29 cellular contexts compared by ENCODE assay signal in the genomic region with DNA sequence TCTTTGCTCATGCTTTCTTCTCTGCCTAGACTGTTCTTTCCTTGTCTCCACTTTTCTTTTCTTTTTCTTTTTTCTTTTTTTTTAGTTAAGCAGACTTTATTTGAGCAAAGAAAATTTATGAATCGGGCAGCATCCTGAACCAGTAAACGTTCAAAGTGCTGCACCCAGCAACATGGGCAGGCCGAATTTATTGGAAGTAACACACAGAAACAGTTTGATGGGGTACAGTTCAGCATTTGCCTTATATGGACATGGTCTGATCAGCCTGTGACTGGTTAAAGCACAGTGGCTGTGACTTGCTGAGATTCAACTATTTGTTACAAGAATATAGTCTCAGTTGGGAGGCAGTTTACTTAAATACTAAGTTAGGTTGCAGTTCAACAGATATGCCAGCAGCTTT. TPM values are rescaled to one million over a fixed set of nuclear protein-coding genes. Genes with fewer than 3 reads are reported as not detected.
DNase-seq lines count a peak whose midpoint lies in the region; ATAC-seq and TF ChIP-seq lines count a peak whose summit lies in the region.
"Had no signal": no experiment of that assay in that cellular context is flagged by ENCODE, and none has a peak within 500 bp of the region (broad histone marks: within the 10 kb centered on the region; RNA-seq: fewer than 3 reads in every experiment).

No MANE protein-coding gene starts in this region.

- H3K9ac ChIP-seq in BLaER1 treated with 17β-estradiol and CSF1 and Interleukin-3, amounts not matched to agents 10 nM and 100 nM: no peak overlapping the region
- no peak overlapping the region for H3K9ac ChIP-seq in mesenchymal stem cell (ENCODE audit: low read length)

- CTCF ChIA-PET in CD8-positive, alpha-beta memory T cell (lab: Charles Lee): interaction anchor here (1.1 kb wide), 1 partner anchor 25 kb away, joined by 4 read pairs; no protein-coding TSS in a partner anchor
- CTCF ChIA-PET in PC-9 (lab: Charles Lee): no interaction called here

- H3K18ac ChIP-seq in mesenchymal stem cell (ENCODE audit: low read depth in 1 of 2, low read length in 2 of 2): no peak overlapping the region

- H2AFZ ChIP-seq in PC-9 (no peak overlapping the region), hepatocyte (no peak overlapping the region), mesenchymal stem cell (ENCODE audit: low read depth, low read length) (no peak overlapping the region)

- H3K9me2 ChIP-seq in PC-9 (ENCODE audit: insufficient read depth): no peaks in the 10 kb centered on the region
- no peaks in the 10 kb centered on the region for H3K9me2 ChIP-seq in hepatocyte (replicated peaks; ENCODE audit: insufficient read depth)

- H3K79me2 ChIP-seq in PC-9 (ENCODE audit: low read depth) (no peaks in the 10 kb centered on the region), hepatocyte (no peaks in the 10 kb centered on the region)

- no peaks in the 10 kb centered on the region for H3K27me3 ChIP-seq in BLaER1 treated with 17β-estradiol and CSF1 and Interleukin-3, amounts not matched to agents 10 nM and 100 nM
- H3K27me3 ChIP-seq in CD8-positive, alpha-beta memory T cell (ENCODE audit: insufficient read depth, low read length, poor library complexity, severe bottlenecking): no peaks in the 10 kb centered on the region
- H3K27me3 ChIP-seq in PC-9 (ENCODE audit: insufficient read depth, low read depth): no peaks in the 10 kb centered on the region
- H3K27me3 ChIP-seq in hepatocyte: no peaks in the 10 kb centered on the region
- H3K27me3 ChIP-seq in mesenchymal stem cell (ENCODE audit: control insufficient read depth in 1 of 2, insufficient read depth in 1 of 2, low read length in 2 of 2): peaks cover 11 to 23% of the 10 kb centered on the region in 2 experiments
- H3K27me3 ChIP-seq: ascending aorta, left lung, ovary, right atrium auricular region had no signal

- H2BK15ac ChIP-seq in mesenchymal stem cell (ENCODE audit: low read depth, poor library complexity, severe bottlenecking): no peak overlapping the region

- TF ChIP-seq CTCF in PC-9 (conservative IDR thresholded peaks at IDR 0.05) (no peak), hepatocyte (IDR thresholded peaks at IDR 0.05; ENCODE audit: poor library complexity) (no peak)

- H3K4me1 ChIP-seq in BLaER1 treated with 17β-estradiol and CSF1 and Interleukin-3, amounts not matched to agents 10 nM and 100 nM: peaks cover 58 to 77% (median 68%) of the 10 kb centered on the region in 10 experiments
- H3K4me1 ChIP-seq in CD8-positive, alpha-beta memory T cell (ENCODE audit: insufficient read depth, low read length): peaks cover 63% of the 10 kb centered on the region
- peaks cover 76% of the 10 kb centered on the region for H3K4me1 ChIP-seq in PC-9 (replicated peaks; ENCODE audit: insufficient read depth)
- H3K4me1 ChIP-seq in hepatocyte (ENCODE audit: insufficient read depth): peaks cover 33% of the 10 kb centered on the region
- peaks cover 4% of the 10 kb centered on the region for H3K4me1 ChIP-seq in mesenchymal stem cell (ENCODE audit: control insufficient read depth, insufficient read depth, low read depth, low read length)
- H3K4me1 ChIP-seq: ascending aorta had no signal

- H3K4me3 ChIP-seq in BLaER1 treated with 17β-estradiol and CSF1 and Interleukin-3, amounts not matched to agents 10 nM and 100 nM: no peak overlapping the region
- no peak overlapping the region for H3K4me3 ChIP-seq in CD8-positive, alpha-beta memory T cell (ENCODE audit: low read length)
- H3K4me3 ChIP-seq in PC-9 (no peak overlapping the region), hepatocyte (no peak overlapping the region), mesenchymal stem cell (ENCODE audit: insufficient read depth in 1 of 2, low read depth in 1 of 2, low read length in 2 of 2) (no peak overlapping the region)
- H3K4me3 ChIP-seq: ascending aorta, gastroesophageal sphincter, left lung, ovary, right atrium auricular region, thoracic aorta had no signal

- no peaks in the 10 kb centered on the region for H3K9me3 Mint-ChIP-seq in CD8-positive, alpha-beta memory T cell
- H3K9me3 Mint-ChIP-seq: activated naive CD4-positive, alpha-beta T cell treated with anti-CD3 and anti-CD28 coated beads for 36 hours; nephron had no signal

- H3K27ac ChIP-seq in BLaER1 treated with 17β-estradiol and CSF1 and Interleukin-3, amounts not matched to agents 10 nM and 100 nM: peak overlapping the region in 1 of 11 experiments; percentile 87; a peak in 1 of 22 replicates
- no peak overlapping the region for H3K27ac ChIP-seq in CD8-positive, alpha-beta memory T cell (ENCODE audit: low read depth, low read length)
- 0 out of 2 replicates have a peak overlapping the region, but pooled peaks have one; percentile 78 for H3K27ac ChIP-seq in PC-9
- peak overlapping the region; percentile 75 for H3K27ac ChIP-seq in hepatocyte
- no peak overlapping the region for H3K27ac ChIP-seq in mesenchymal stem cell (ENCODE audit: low read length, poor library complexity, severe bottlenecking)
- H3K27ac ChIP-seq: ascending aorta, gastroesophageal sphincter, ovary, right atrium auricular region, thoracic aorta had no signal

- no peak overlapping the region for H2BK12ac ChIP-seq in mesenchymal stem cell (ENCODE audit: low read length in 2 of 2)

- no peak overlapping the region for H3K14ac ChIP-seq in mesenchymal stem cell (ENCODE audit: low read length in 2 of 2)

- intact Hi-C loops in PC-9 (cut with micrococcal nuclease; ENCODE audit: unreplicated experiment): no loop called here

- no peak for DNase-seq in CD8-positive, alpha-beta memory T cell
- DNase-seq in PC-9 (no peak), hepatocyte (ENCODE audit: low spot score) (no peak), NCI-H1417 treated with DMSO at 0.1 percent for 48 hours (lab: John Stamatoyannopoulos, UW) (no peak), mesenchymal stem cell (no peak)
- DNase-seq: activated naive CD4-positive, alpha-beta T cell treated with anti-CD3 and anti-CD28 coated beads for 36 hours; activated T-cell treated with anti-CD3 and anti-CD28 coated beads, Interleukin-2, amount 50 U/mL, for 1 hour; DMS79; HCEC 1CT; hypothalamus; IMR-90; left lung; midbrain; NCI-H2081 treated with DMSO at 0.1 percent for 48 hours; NCI-H345; NCI-H748 treated with DMSO at 0.1 percent for 48 hours; ovary; stimulated activated CD4-positive, alpha-beta T cell treated with anti-CD3 and anti-CD28 coated beads, Interleukin-4, amount 100 ng/mL, for 24 hours; stimulated activated naive CD8-positive, alpha-beta T cell treated with anti-CD3 and anti-CD28 coated beads, Interleukin-15, Interleukin-2, amounts not matched to agents 100 U/mL and 50 U/mL, for 24 hours had no signal

- ATAC-seq in GM18498 (IDR thresholded peaks at IDR 0.05; ENCODE audit: unreplicated experiment): no peak
- ATAC-seq: gastroesophageal sphincter; left lung; Right ventricle myocardium inferior; stimulated activated naive CD8-positive, alpha-beta T cell treated with anti-CD3 and anti-CD28 coated beads, Interleukin-15, Interleukin-2, amounts not matched to agents 100 U/mL and 50 U/mL, for 24 hours had no signal

- no peak overlapping the region for H3K4ac ChIP-seq in mesenchymal stem cell (ENCODE audit: low read depth in 1 of 2, low read length in 2 of 2)

- H2AK5ac ChIP-seq in mesenchymal stem cell (ENCODE audit: low read length, severe bottlenecking): no peak overlapping the region

- H3K4me2 ChIP-seq in BLaER1 treated with 17β-estradiol and CSF1 and Interleukin-3, amounts not matched to agents 10 nM and 100 nM: peak overlapping the region in 6 of 11 experiments; percentile 83 to 95 (median 88); a peak in 12 of 22 replicates
- H3K4me2 ChIP-seq in PC-9 (peak overlapping the region; percentile 69), hepatocyte (no peak overlapping the region), mesenchymal stem cell (ENCODE audit: low read length, poor library complexity, severe bottlenecking) (no peak overlapping the region)

- H4K8ac ChIP-seq in mesenchymal stem cell (ENCODE audit: low read length): no peak overlapping the region

- peaks cover 7 to 18% (median 10%) of the 10 kb centered on the region in 3 donors for H3K36me3 Mint-ChIP-seq in CD8-positive, alpha-beta memory T cell

- POLR2A ChIA-PET in CD8-positive, alpha-beta memory T cell (lab: Charles Lee): no interaction called here
- POLR2A ChIA-PET in PC-9 (lab: Charles Lee; ENCODE audit: unreplicated experiment): no interaction called here

- no peaks in the 10 kb centered on the region for H3K79me1 ChIP-seq in mesenchymal stem cell (replicated peaks; ENCODE audit: low read length, poor library complexity, severe bottlenecking)

- no TSS peak for BruUV-seq in PC-9 (replicated peaks; lab: Mats Ljungman, UMichigan)

- H3K36me3 ChIP-seq in BLaER1 treated with 17β-estradiol and CSF1 and Interleukin-3, amounts not matched to agents 10 nM and 100 nM: no peaks in the 10 kb centered on the region
- H3K36me3 ChIP-seq in CD8-positive, alpha-beta memory T cell (ENCODE audit: insufficient read depth, low read length): peaks cover 1% of the 10 kb centered on the region
- H3K36me3 ChIP-seq in PC-9 (ENCODE audit: low read depth) (no peaks in the 10 kb centered on the region), hepatocyte (replicated peaks; ENCODE audit: insufficient read depth, low read depth) (no peaks in the 10 kb centered on the region), mesenchymal stem cell (ENCODE audit: control insufficient read depth in 1 of 2, insufficient read depth in 2 of 2, low read depth in 1 of 2, low read length in 2 of 2) (no peaks in the 10 kb centered on the region)
- H3K36me3 ChIP-seq: ascending aorta, gastroesophageal sphincter, left lung, ovary, right atrium auricular region, thoracic aorta had no signal

- peaks cover 45% of the 10 kb centered on the region for H3F3A ChIP-seq in PC-9 (ENCODE audit: insufficient read depth, low read depth)

- H2BK5ac ChIP-seq in mesenchymal stem cell (ENCODE audit: low read depth, low read length, poor library complexity, severe bottlenecking): no peak overlapping the region

- WGBS in hepatocyte (ENCODE audit: low lambda C conversion rate, missing lambda C conversion rate): 87% methylated on average over 3 of the region's 3 CpGs
- WGBS in mesenchymal stem cell: 91% methylated on average over 3 of the region's 3 CpGs

- peaks cover 65 to 88% (median 76%) of the 10 kb centered on the region in 3 donors for H3K4me1 Mint-ChIP-seq in CD8-positive, alpha-beta memory T cell

- no peak overlapping the region for H2BK120ac ChIP-seq in mesenchymal stem cell (ENCODE audit: low read depth, low read length)

- no peaks in the 10 kb centered on the region for H4K20me1 ChIP-seq in BLaER1 treated with 17β-estradiol and CSF1 and Interleukin-3, amounts not matched to agents 10 nM and 100 nM
- H4K20me1 ChIP-seq in PC-9 (ENCODE audit: insufficient read depth) (no peaks in the 10 kb centered on the region), hepatocyte (ENCODE audit: insufficient read depth, poor library complexity, severe bottlenecking) (no peaks in the 10 kb centered on the region)

- H3K27ac Mint-ChIP-seq in CD8-positive, alpha-beta memory T cell: peak overlapping the region in 5 of 8 donors; percentile 60 to 92 (median 81)
- H3K27ac Mint-ChIP-seq: activated naive CD4-positive, alpha-beta T cell treated with anti-CD3 and anti-CD28 coated beads for 36 hours; nephron had no signal

- no peak overlapping the region for H3K23ac ChIP-seq in mesenchymal stem cell (ENCODE audit: low read length in 2 of 2)

- H3K9me3 ChIP-seq in BLaER1 treated with 17β-estradiol and CSF1 and Interleukin-3, amounts not matched to agents 10 nM and 100 nM (replicated peaks in 1 of 11): peaks cover 0 to 5% (median 0%) of the 10 kb centered on the region in 11 experiments; a peak in 2 of 22 replicates
- H3K9me3 ChIP-seq in CD8-positive, alpha-beta memory T cell (ENCODE audit: low read length): no peaks in the 10 kb centered on the region
- H3K9me3 ChIP-seq in PC-9 (ENCODE audit: insufficient read depth, low read depth) (no peaks in the 10 kb centered on the region), hepatocyte (ENCODE audit: low read depth) (no peaks in the 10 kb centered on the region), mesenchymal stem cell (ENCODE audit: control insufficient read depth, low read length) (no peaks in the 10 kb centered on the region)
- H3K9me3 ChIP-seq: ascending aorta, gastroesophageal sphincter, left lung, ovary, right atrium auricular region, thoracic aorta had no signal

- peak overlapping the region in 2 of 7 donors; percentile 4 to 42 for H3K4me3 Mint-ChIP-seq in CD8-positive, alpha-beta memory T cell
- H3K4me3 Mint-ChIP-seq: activated naive CD4-positive, alpha-beta T cell treated with anti-CD3 and anti-CD28 coated beads for 36 hours; nephron had no signal

- no peaks in the 10 kb centered on the region for H3K27me3 Mint-ChIP-seq in CD8-positive, alpha-beta memory T cell

- no peak overlapping the region for H4K91ac ChIP-seq in mesenchymal stem cell (ENCODE audit: low read length)

RNA-seq across cellular contexts. Expression of gene CD3E, which starts 16.0 kb away (rescaled TPM):
- 100 to 1,000 TPM; 534 to 541 TPM for total RNA-seq in CD8-positive, alpha-beta memory T cell
- polyA plus RNA-seq in CD8-positive, alpha-beta memory T cell: 1,158 TPM
- not detected in 2 replicates for total RNA-seq in PC-9 (2021)
- not detected in 2 replicates for total RNA-seq in hepatocyte
- polyA plus RNA-seq in hepatocyte: not detected in 2 replicates
- not detected for polyA plus RNA-seq in mesenchymal stem cell (2013, experiment 1 of 2)
- not detected for polyA plus RNA-seq in mesenchymal stem cell (2013, experiment 2 of 2)
- total RNA-seq: ascending aorta, IMR-90, MCF 10A had no signal
- polyA plus RNA-seq: AG04450, IMR-90 had no signal

RNA-seq across cellular contexts. Expression of gene CD3D, which starts 22.0 kb away (rescaled TPM):
- 100 to 1,000 TPM; 426 to 438 TPM for total RNA-seq in CD8-positive, alpha-beta memory T cell
- polyA plus RNA-seq in CD8-positive, alpha-beta memory T cell: 1,253 TPM
- total RNA-seq in PC-9 (2021) (not detected in 2 replicates), hepatocyte (0.92 and 2.3 TPM in 2 replicates)
- 1.8 and 3.6 TPM in 2 replicates for polyA plus RNA-seq in hepatocyte
- polyA plus RNA-seq in mesenchymal stem cell (2013, experiment 1 of 2): not detected
- not detected for polyA plus RNA-seq in mesenchymal stem cell (2013, experiment 2 of 2)
- total RNA-seq: ascending aorta, IMR-90, MCF 10A, Right ventricle myocardium inferior had no signal
- polyA plus RNA-seq: AG04450, IMR-90 had no signal

RNA-seq across cellular contexts. Expression of gene CD3G, which starts 23.6 kb away (rescaled TPM):
- 100 to 1,000 TPM; 167 to 170 TPM for total RNA-seq in CD8-positive, alpha-beta memory T cell
- polyA plus RNA-seq in CD8-positive, alpha-beta memory T cell: 414 TPM
- total RNA-seq in PC-9 (2021): not detected in 2 replicates
- 0.50 and 1.1 TPM in 2 replicates for total RNA-seq in hepatocyte
- polyA plus RNA-seq in hepatocyte: 0.11 and 0.60 TPM in 2 replicates
- polyA plus RNA-seq in mesenchymal stem cell (2013, experiment 1 of 2): not detected
- not detected for polyA plus RNA-seq in mesenchymal stem cell (2013, experiment 2 of 2)
- total RNA-seq: ascending aorta, IMR-90, MCF 10A had no signal
- polyA plus RNA-seq: AG04450, IMR-90 had no signal

RNA-seq across cellular contexts. Expression of gene UBE4A, which starts 38.9 kb away (rescaled TPM):
- 10 to 100 TPM; 55.9 to 56.8 TPM for total RNA-seq in CD8-positive, alpha-beta memory T cell
- 27.8 TPM for polyA plus RNA-seq in CD8-positive, alpha-beta memory T cell
- 24.9 and 30.9 TPM in 2 replicates for total RNA-seq in PC-9 (2021)
- total RNA-seq in hepatocyte: 57.5 and 61.5 TPM in 2 replicates
- polyA plus RNA-seq in hepatocyte: 19.7 and 22.4 TPM in 2 replicates
- 21.9 TPM for polyA plus RNA-seq in mesenchymal stem cell (2013, experiment 1 of 2)
- 22.4 TPM for polyA plus RNA-seq in mesenchymal stem cell (2013, experiment 2 of 2)

RNA-seq across cellular contexts. Expression of gene MPZL2, which starts 56.4 kb away (rescaled TPM):
- 1 to 10 TPM; 4.5 to 5.5 TPM for total RNA-seq in CD8-positive, alpha-beta memory T cell
- 0.36 TPM for polyA plus RNA-seq in CD8-positive, alpha-beta memory T cell
- 39.4 and 43.1 TPM in 2 replicates for total RNA-seq in PC-9 (2021)
- total RNA-seq in hepatocyte: 47.2 and 52.3 TPM in 2 replicates
- polyA plus RNA-seq in hepatocyte: 38.4 and 48.0 TPM in 2 replicates
- not detected for polyA plus RNA-seq in mesenchymal stem cell (2013, experiment 1 of 2)
- polyA plus RNA-seq in mesenchymal stem cell (2013, experiment 2 of 2): 0.03 TPM
- total RNA-seq: IMR-90 had no signal
- polyA plus RNA-seq: AG04450, IMR-90 had no signal

Comparison
In these comparisons a context has a peak if more than half of its experiments do, and no peak if none do; other contexts are left out.
1. H3K27ac ChIP-seq: peak in PC-9 (single experiment) and hepatocyte (single experiment); none in CD8-positive, alpha-beta memory T cell (single experiment) and mesenchymal stem cell (single experiment).
2. H3K4me2 ChIP-seq: peak in BLaER1 treated with 17β-estradiol and CSF1 and Interleukin-3, amounts not matched to agents 10 nM and 100 nM (6 of 11) and PC-9 (single experiment); none in hepatocyte (single experiment) and mesenchymal stem cell (single experiment).
3. RNA of gene CD3E, which starts 16.0 kb away (total RNA-seq): 534 to 541 TPM in CD8-positive, alpha-beta memory T cell; not detected in PC-9 and not detected in hepatocyte; every median in the first group is over 100 times any median in the second.
4. RNA of gene CD3D, which starts 22.0 kb away (total RNA-seq): 426 to 438 TPM in CD8-positive, alpha-beta memory T cell; 0.92 to 2.3 TPM in hepatocyte and not detected in PC-9; every median in the first group is over 100 times any median in the second.
5. RNA of gene CD3G, which starts 23.6 kb away (total RNA-seq): 167 to 170 TPM in CD8-positive, alpha-beta memory T cell; 0.50 to 1.1 TPM in hepatocyte and not detected in PC-9; every median in the first group is over 10 times any median in the second.